14 cellular contexts compared by ENCODE assay signal in the genomic region with DNA sequence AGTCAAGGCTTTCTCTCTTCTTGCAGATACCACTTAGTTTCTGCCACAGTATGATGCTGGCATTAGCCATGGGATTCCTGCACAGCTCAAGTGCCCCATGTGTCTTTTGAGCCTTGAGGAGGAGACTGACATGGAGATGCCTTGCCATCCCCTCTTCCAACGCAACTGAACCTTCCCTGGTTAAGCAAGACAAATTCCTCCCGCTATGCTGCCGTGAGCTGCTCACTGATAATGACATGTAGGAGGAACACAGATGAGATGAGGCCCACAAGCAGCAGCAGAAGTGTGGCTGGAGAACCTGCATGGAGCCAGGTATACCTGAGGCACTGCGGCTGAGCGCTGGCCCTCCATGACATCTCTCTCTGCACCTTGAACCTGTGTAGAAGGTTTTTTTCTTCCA. TPM values are rescaled to one million over a fixed set of nuclear protein-coding genes. Genes with fewer than 3 reads are reported as not detected.
"Had no signal": no experiment of that assay in that cellular context is flagged by ENCODE, and none has a peak within 500 bp of the region (broad histone marks: within the 10 kb centered on the region; RNA-seq: fewer than 3 reads in every experiment).

No MANE protein-coding gene starts in this region.

- H3K36me3 ChIP-seq: tibial nerve, uterus had no signal

- FAIRE-seq: colon, small intestine had no signal

- DNase-seq: cerebellar nuclear complex had no signal

- H3K4me3 ChIP-seq: mucosa of descending colon, testis, tibial nerve, uterus had no signal

- H3K27ac ChIP-seq: testis, tibial nerve, uterus had no signal

- H3K9me3 ChIP-seq: mucosa of descending colon, testis, tibial nerve, uterus had no signal

- H3K4me1 ChIP-seq: testis, tibial nerve, uterus had no signal

- H3K27me3 ChIP-seq: testis, tibial nerve, uterus had no signal

RNA-seq across cellular contexts. Expression of a gene that starts 15.4 kb away (rescaled TPM):
- total RNA-seq: mammary epithelial cell, natural killer cell, osteocyte had no signal

RNA-seq across cellular contexts. Expression of a gene that starts 30.8 kb away (rescaled TPM):
- total RNA-seq: mammary epithelial cell, mesenteric fat pad, mucosa of descending colon, natural killer cell, neural crest cell, osteocyte, right cardiac atrium, subcutaneous adipose tissue, testis, tibial nerve, uterus had no signal

RNA-seq across cellular contexts. Expression of a gene that starts 44.3 kb away (rescaled TPM):
- total RNA-seq: mammary epithelial cell, mesenteric fat pad, mucosa of descending colon, natural killer cell, neural crest cell, osteocyte, right cardiac atrium, subcutaneous adipose tissue, testis, tibial nerve, uterus had no signal

RNA-seq across cellular contexts. Expression of a gene that starts 54.5 kb away (rescaled TPM):
- total RNA-seq: osteocyte had no signal
